15 cellular contexts compared by ENCODE assay signal in the genomic region with DNA sequence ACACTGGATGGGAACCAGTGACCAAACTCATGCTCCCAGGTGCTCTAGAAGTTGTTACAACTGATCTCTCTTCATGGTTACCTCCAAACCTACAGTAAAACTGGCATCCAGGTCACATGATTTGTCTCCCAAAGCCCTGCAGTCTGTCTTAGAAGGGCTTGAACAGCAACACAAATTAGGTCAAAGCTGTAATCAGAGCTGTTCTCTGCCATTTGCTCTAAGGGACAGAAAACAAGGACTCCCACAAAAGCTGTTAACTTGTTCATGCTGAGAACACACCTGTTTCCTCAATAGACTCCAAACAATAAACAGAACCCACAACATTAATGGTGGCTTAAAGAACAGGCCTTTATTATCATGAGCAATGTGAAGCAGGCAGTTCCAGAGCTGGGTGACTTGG. TPM values are rescaled to one million over a fixed set of nuclear protein-coding genes. Genes with fewer than 3 reads are reported as not detected.
DNase-seq lines count a peak whose midpoint lies in the region; ATAC-seq lines count a peak whose summit lies in the region.
"Had no signal": no experiment of that assay in that cellular context is flagged by ENCODE, and none has a peak within 500 bp of the region (broad histone marks: within the 10 kb centered on the region; RNA-seq: fewer than 3 reads in every experiment).

No MANE protein-coding gene starts in this region.

- H3K27ac Mint-ChIP-seq in activated CD4-positive, alpha-beta T cell treated with anti-CD3 and anti-CD28 coated beads, Interleukin-2, amount 10 ng/mL, durations not matched to agents 7 days and 5 days: peak overlapping the region; percentile 44

- H3K4me3 ChIP-seq in subcutaneous abdominal adipose tissue (ENCODE audit: low read depth in 1 of 5, low read length in 5 of 5): peak overlapping the region in 3 of 5 donors; percentile 35 to 58 (median 44)
- H3K4me3 ChIP-seq: HAP-1 had no signal

- H3K27ac ChIP-seq in subcutaneous abdominal adipose tissue (ENCODE audit: low read depth, low read length): no peak overlapping the region

- H3K27me3 ChIP-seq in subcutaneous abdominal adipose tissue (ENCODE audit: control insufficient read depth in 5 of 5, insufficient read depth in 4 of 5, low read length in 5 of 5): peaks cover 0 to 4% (median 0%) of the 10 kb centered on the region in 5 donors

- no peak for ATAC-seq in HG03159 (IDR thresholded peaks at IDR 0.05; ENCODE audit: unreplicated experiment)
- ATAC-seq: Panc1 had no signal

- no peak for DNase-seq in activated CD4-positive, alpha-beta T cell treated with anti-CD3 and anti-CD28 coated beads, Interleukin-2, amount 10 ng/mL, durations not matched to agents 7 days and 5 days
- no peak for DNase-seq in activated CD4-positive, alpha-beta T cell treated with anti-CD3 and anti-CD28 coated beads, Interleukin-2, amount 50 U/mL, for 48 hours
- DNase-seq in NCI-H2081 (lab: John Stamatoyannopoulos, UW) (peak; percentile 43 to 84), cerebellar cortex (ENCODE audit: low spot score) (peak; percentile 93), NCI-H2227 treated with DMSO at 0.1 percent for 48 hours (lab: John Stamatoyannopoulos, UW) (no peak), T1000 (lab: John Stamatoyannopoulos, UW) (no peak)
- DNase-seq: EL, NCI-H1105 treated with DMSO at 0.1 percent for 48 hours, NCI-H187, NCI-H446 had no signal

- CTCF ChIA-PET in activated CD4-positive, alpha-beta T cell treated with anti-CD3 and anti-CD28 coated beads, Interleukin-2, amount 10 ng/mL, durations not matched to agents 7 days and 5 days (lab: Charles Lee): interaction anchor here (0.6 kb wide), 1 partner anchor 240 kb away, joined by 3 read pairs; no protein-coding TSS in a partner anchor

- H3K4me3 Mint-ChIP-seq in activated CD4-positive, alpha-beta T cell treated with anti-CD3 and anti-CD28 coated beads, Interleukin-2, amount 10 ng/mL, durations not matched to agents 7 days and 5 days: no peak overlapping the region

- POLR2A ChIA-PET in activated CD4-positive, alpha-beta T cell treated with anti-CD3 and anti-CD28 coated beads, Interleukin-2, amount 10 ng/mL, durations not matched to agents 7 days and 5 days (lab: Charles Lee): no interaction called here

- H3K9ac ChIP-seq in subcutaneous abdominal adipose tissue (ENCODE audit: low read length in 5 of 5): no peak overlapping the region

- no peaks in the 10 kb centered on the region for H3K27me3 Mint-ChIP-seq in activated CD4-positive, alpha-beta T cell treated with anti-CD3 and anti-CD28 coated beads, Interleukin-2, amount 10 ng/mL, durations not matched to agents 7 days and 5 days

- peaks cover 70% of the 10 kb centered on the region for H3K9me3 Mint-ChIP-seq in activated CD4-positive, alpha-beta T cell treated with anti-CD3 and anti-CD28 coated beads, Interleukin-2, amount 10 ng/mL, durations not matched to agents 7 days and 5 days

- peaks cover 30 to 43% (median 39%) of the 10 kb centered on the region in 5 donors for H3K36me3 ChIP-seq in subcutaneous abdominal adipose tissue (ENCODE audit: control insufficient read depth in 5 of 5, insufficient read depth in 5 of 5, low read length in 5 of 5)

- peaks cover 43 to 80% (median 58%) of the 10 kb centered on the region in 5 donors for H3K9me3 ChIP-seq in subcutaneous abdominal adipose tissue (ENCODE audit: control insufficient read depth in 5 of 5, low read length in 5 of 5)

- peaks cover 0 to 12% (median 0%) of the 10 kb centered on the region in 5 donors for H3K4me1 ChIP-seq in subcutaneous abdominal adipose tissue (ENCODE audit: control insufficient read depth in 5 of 5, insufficient read depth in 5 of 5, low read length in 5 of 5)
- H3K4me1 ChIP-seq: HAP-1 had no signal

- peaks cover 7% of the 10 kb centered on the region for H3K4me1 Mint-ChIP-seq in activated CD4-positive, alpha-beta T cell treated with anti-CD3 and anti-CD28 coated beads, Interleukin-2, amount 10 ng/mL, durations not matched to agents 7 days and 5 days

- H3K36me3 Mint-ChIP-seq in activated CD4-positive, alpha-beta T cell treated with anti-CD3 and anti-CD28 coated beads, Interleukin-2, amount 10 ng/mL, durations not matched to agents 7 days and 5 days (ENCODE audit: low read depth): peaks cover 72% of the 10 kb centered on the region

RNA-seq across cellular contexts. Expression of a gene that starts 8.0 kb away (rescaled TPM):
- 10 to 100 TPM; 13.9 to 14.4 TPM for total RNA-seq in activated CD4-positive, alpha-beta T cell treated with anti-CD3 and anti-CD28 coated beads, Interleukin-2, amount 10 ng/mL, durations not matched to agents 7 days and 5 days

RNA-seq across cellular contexts. Expression of a gene that starts 10.4 kb away (rescaled TPM):
- 1 to 10 TPM; 5.0 to 5.8 TPM for total RNA-seq in activated CD4-positive, alpha-beta T cell treated with anti-CD3 and anti-CD28 coated beads, Interleukin-2, amount 10 ng/mL, durations not matched to agents 7 days and 5 days
- total RNA-seq: HT1080 had no signal

RNA-seq across cellular contexts. Expression of a gene that starts 27.2 kb away (rescaled TPM):
- total RNA-seq in activated CD4-positive, alpha-beta T cell treated with anti-CD3 and anti-CD28 coated beads, Interleukin-2, amount 10 ng/mL, durations not matched to agents 7 days and 5 days: 10 to 100 TPM; 16.1 to 21.4 TPM

RNA-seq across cellular contexts. Expression of a gene that starts 37.6 kb away (rescaled TPM):
- total RNA-seq in activated CD4-positive, alpha-beta T cell treated with anti-CD3 and anti-CD28 coated beads, Interleukin-2, amount 10 ng/mL, durations not matched to agents 7 days and 5 days: 10 to 100 TPM; 13.4 to 16.2 TPM

RNA-seq across cellular contexts. Expression of a gene that starts 50.1 kb away (rescaled TPM):
- 10 to 100 TPM; 26.8 to 28.4 TPM for total RNA-seq in activated CD4-positive, alpha-beta T cell treated with anti-CD3 and anti-CD28 coated beads, Interleukin-2, amount 10 ng/mL, durations not matched to agents 7 days and 5 days

Comparison
In these comparisons a context has a peak if more than half of its experiments do, and no peak if none do; other contexts are left out.
1. DNase-seq: peak in NCI-H2081 (2 of 2) and cerebellar cortex (single experiment); none in activated CD4-positive, alpha-beta T cell treated with anti-CD3 and anti-CD28 coated beads, Interleukin-2, amount 10 ng/mL, durations not matched to agents 7 days and 5 days (single experiment), activated CD4-positive, alpha-beta T cell treated with anti-CD3 and anti-CD28 coated beads, Interleukin-2, amount 50 U/mL, for 48 hours (0 of 2), NCI-H2227 treated with DMSO at 0.1 percent for 48 hours (single experiment) and T1000 (single experiment).